13 cellular contexts compared by ENCODE assay signal in genomic region chr5:125044491-125045282, GRCh38.
A peak's percentile ranks its signal among the peaks of the same experiment; 100 is the strongest.
DNase-seq lines count a peak whose midpoint lies in the region; ATAC-seq and TF ChIP-seq lines count a peak whose summit lies in the region.
"Had no signal": no experiment of that assay in that cellular context is flagged by ENCODE, and none has a peak within 500 bp of the region (broad histone marks: within the 10 kb centered on the region; RNA-seq: fewer than 3 reads in every experiment).

No MANE protein-coding gene starts in this region.

- H3K4me3 Mint-ChIP-seq in activated T-cell treated with anti-CD3 and anti-CD28 coated beads, Interleukin-2, amount 50 U/mL, for 24 hours = no peak overlapping the region
- H3K4me3 Mint-ChIP-seq: activated CD8-positive, alpha-beta T cell treated with anti-CD3 and anti-CD28 coated beads for 36 hours; effector memory CD8-positive, alpha-beta T cell had no signal

- dilution Hi-C loops in mammary epithelial cell (cut with HindIII; ENCODE audit: low sequenced_read_pairs) = no loop called here

- no peaks in the 10 kb centered on the region for H3K79me2 ChIP-seq in mammary epithelial cell (ENCODE audit: insufficient read depth, low read length)

- CTCF ChIA-PET in mammary epithelial cell (lab: Charles Lee; ENCODE audit: low non-redundant PET) = no interaction called here

- no peak overlapping the region for H3K27ac Mint-ChIP-seq in activated T-cell treated with anti-CD3 and anti-CD28 coated beads, Interleukin-2, amount 50 U/mL, for 24 hours
- H3K27ac Mint-ChIP-seq: activated CD8-positive, alpha-beta T cell treated with anti-CD3 and anti-CD28 coated beads for 36 hours; effector memory CD8-positive, alpha-beta T cell had no signal

- H3K9me3 ChIP-seq in mammary epithelial cell (replicated peaks; ENCODE audit: insufficient read depth, low read length) (no peaks in the 10 kb centered on the region), right lobe of liver (no peaks in the 10 kb centered on the region), thyroid gland (no peaks in the 10 kb centered on the region)
- H3K9me3 ChIP-seq: gastrocnemius medialis had no signal

- DNase-seq in Right ventricle myocardium superior (no peak), Right ventricle myocardium inferior (ENCODE audit: missing footprints) (no peak), mammary epithelial cell (no peak), right lobe of liver (no peak), thyroid gland (peak; percentile 2 to 12), NCI-H446 treated with DMSO at 0.1 percent for 48 hours (lab: John Stamatoyannopoulos, UW) (no peak), NCI-H2171 (lab: John Stamatoyannopoulos, UW) (no peak)
- DNase-seq in activated T-cell treated with anti-CD3 and anti-CD28 coated beads, Interleukin-2, amount 50 U/mL, for 24 hours = no peak
- DNase-seq: activated CD8-positive, alpha-beta T cell treated with anti-CD3 and anti-CD28 coated beads for 36 hours; effector memory CD8-positive, alpha-beta T cell; stimulated activated CD4-positive, alpha-beta T cell treated with anti-CD3 and anti-CD28 coated beads, Interleukin-2, amount 100 ng/mL, for 48 hours had no signal

- intact Hi-C loops in Right ventricle myocardium superior (cut with DNase I) (loop anchor here (10.0 kb wide), 1 partner anchor 140 kb away; no protein-coding TSS in a partner anchor), Right ventricle myocardium inferior (cut with DNase I) (no loop called here), mammary epithelial cell (cut with micrococcal nuclease) (loop anchor here (1.0 kb wide), 1 partner anchor 297 kb away; no protein-coding TSS in a partner anchor), right lobe of liver (cut with DNase I) (no loop called here), thyroid gland (cut with DNase I) (no loop called here)

- no peaks in the 10 kb centered on the region for H3K36me3 Mint-ChIP-seq in activated T-cell treated with anti-CD3 and anti-CD28 coated beads, Interleukin-2, amount 50 U/mL, for 24 hours (ENCODE audit: low read depth)

- TF ChIP-seq CTCF in mammary epithelial cell (conservative IDR thresholded peaks at IDR 0.05 in 1 of 2, IDR thresholded peaks at IDR 0.05 in 1 of 2; ENCODE audit: extremely low read depth in 1 of 2, insufficient read depth in 1 of 2, low read depth in 1 of 2, low read length in 2 of 2) (no peak), right lobe of liver (IDR thresholded peaks at IDR 0.05) (no peak), thyroid gland (IDR thresholded peaks at IDR 0.05) (no peak)

- ATAC-seq in Right ventricle myocardium superior (ENCODE audit: poor library complexity) = peak; percentile 17
- ATAC-seq in Right ventricle myocardium inferior = no peak
- ATAC-seq in right lobe of liver = peak; percentile 25 to 56 (median 39)
- ATAC-seq: activated CD8-positive, alpha-beta T cell treated with anti-CD3 and anti-CD28 coated beads for 36 hours; effector memory CD8-positive, alpha-beta T cell had no signal

- H3K27me3 ChIP-seq in mammary epithelial cell (ENCODE audit: insufficient read depth, low read length) (no peaks in the 10 kb centered on the region), right lobe of liver (no peaks in the 10 kb centered on the region), thyroid gland (no peaks in the 10 kb centered on the region)
- H3K27me3 ChIP-seq: gastrocnemius medialis had no signal

- TF ChIP-seq POLR2A in right lobe of liver (IDR thresholded peaks at IDR 0.05) (no peak), thyroid gland (IDR thresholded peaks at IDR 0.05) (no peak)

- in situ Hi-C loops in mammary epithelial cell (cut with MboI; ENCODE audit: low sequenced_read_pairs in 2 of 2) = no loop called here

- peak overlapping the region; percentile 7 for H3K4me2 ChIP-seq in mammary epithelial cell (ENCODE audit: insufficient read depth, low read depth, low read length)

- H3K27ac ChIP-seq in mammary epithelial cell (ENCODE audit: insufficient read depth, low read depth, low read length) = no peak overlapping the region
- H3K27ac ChIP-seq in right lobe of liver = no peak overlapping the region
- H3K27ac ChIP-seq in thyroid gland = peak overlapping the region; percentile 65 to 87 (median 82)
- H3K27ac ChIP-seq: gastrocnemius medialis, SK-N-MC had no signal

- H2AFZ ChIP-seq in mammary epithelial cell (ENCODE audit: low read depth, low read length) = peak overlapping the region; percentile 40

- WGBS in mammary epithelial cell (ENCODE audit: low coverage, missing lambda C conversion rate) = 87% methylated on average over 8 of the region's 8 CpGs
- WGBS in right lobe of liver (ENCODE audit: insufficient coverage, low coverage, low lambda C conversion rate, missing lambda C conversion rate) = 65% methylated on average over 8 of the region's 8 CpGs
- 89% methylated on average over 8 of the region's 8 CpGs for WGBS in thyroid gland, 2 donors

- H3K4me3 ChIP-seq in mammary epithelial cell (replicated peaks in 1 of 3; ENCODE audit: insufficient read depth in 1 of 3, low read depth in 2 of 3, low read length in 3 of 3) = no peak overlapping the region
- H3K4me3 ChIP-seq in right lobe of liver = no peak overlapping the region
- no peak overlapping the region for H3K4me3 ChIP-seq in thyroid gland (replicated peaks in 1 of 3)
- H3K4me3 ChIP-seq: gastrocnemius medialis, SK-N-MC had no signal

- H4K20me1 ChIP-seq in mammary epithelial cell (ENCODE audit: insufficient read depth, low read length) = no peaks in the 10 kb centered on the region

- H3K4me1 Mint-ChIP-seq in activated T-cell treated with anti-CD3 and anti-CD28 coated beads, Interleukin-2, amount 50 U/mL, for 24 hours (ENCODE audit: low read depth) = no peaks in the 10 kb centered on the region

- no TSS peak for BruUV-seq in mammary epithelial cell (replicated peaks; lab: Mats Ljungman, UMichigan)

- peaks cover 20% of the 10 kb centered on the region for H3K4me1 ChIP-seq in mammary epithelial cell (ENCODE audit: insufficient read depth, low read length)
- peaks cover 3 to 19% (median 13%) of the 10 kb centered on the region in 4 donors for H3K4me1 ChIP-seq in right lobe of liver
- peaks cover 26 to 32% of the 10 kb centered on the region in 2 donors for H3K4me1 ChIP-seq in thyroid gland

- H3K9me3 Mint-ChIP-seq in activated T-cell treated with anti-CD3 and anti-CD28 coated beads, Interleukin-2, amount 50 U/mL, for 24 hours = no peaks in the 10 kb centered on the region
- H3K9me3 Mint-ChIP-seq: activated CD8-positive, alpha-beta T cell treated with anti-CD3 and anti-CD28 coated beads for 36 hours had no signal

- H3K36me3 ChIP-seq in mammary epithelial cell (ENCODE audit: insufficient read depth, low read length) (no peaks in the 10 kb centered on the region), right lobe of liver (no peaks in the 10 kb centered on the region), thyroid gland (no peaks in the 10 kb centered on the region)
- H3K36me3 ChIP-seq: gastrocnemius medialis had no signal

- no peaks in the 10 kb centered on the region for H3K27me3 Mint-ChIP-seq in activated T-cell treated with anti-CD3 and anti-CD28 coated beads, Interleukin-2, amount 50 U/mL, for 24 hours
- H3K27me3 Mint-ChIP-seq: activated CD8-positive, alpha-beta T cell treated with anti-CD3 and anti-CD28 coated beads for 36 hours; effector memory CD8-positive, alpha-beta T cell had no signal

- no peak overlapping the region for H3K9ac ChIP-seq in mammary epithelial cell (ENCODE audit: insufficient read depth, low read length)

Comparison
In these comparisons a context has a peak if more than half of its experiments do, and no peak if none do; other contexts are left out.
1. intact Hi-C loops: an anchor here in Right ventricle myocardium superior (10.0 kb wide) and mammary epithelial cell (1.0 kb wide); none called in Right ventricle myocardium inferior, right lobe of liver and thyroid gland.
2. DNase-seq: peak in thyroid gland (2 of 2); none in Right ventricle myocardium superior (single experiment), Right ventricle myocardium inferior (single experiment), mammary epithelial cell (single experiment), right lobe of liver (0 of 3), NCI-H446 treated with DMSO at 0.1 percent for 48 hours (single experiment), NCI-H2171 (single experiment) and activated T-cell treated with anti-CD3 and anti-CD28 coated beads, Interleukin-2, amount 50 U/mL, for 24 hours (single experiment).
3. H3K27ac ChIP-seq: peak in thyroid gland (3 of 3); none in mammary epithelial cell (single experiment) and right lobe of liver (0 of 3).